ENCODE assay signal across 10 cellular contexts in genomic region chr5:95985249-95985648, GRCh38.
"Had no signal": no experiment of that assay in that cellular context is flagged by ENCODE, and none has a peak within 500 bp of the region (broad histone marks: within the 10 kb centered on the region; RNA-seq: fewer than 3 reads in every experiment).

No MANE protein-coding gene starts in this region.

- H3K4me3 Mint-ChIP-seq: activated CD4-positive, alpha-beta T cell treated with anti-CD3 and anti-CD28 coated beads, Interleukin-2, amount 10 ng/mL, durations not matched to agents 24 days and 14 days; activated naive CD4-positive, alpha-beta T cell treated with anti-CD3 and anti-CD28 coated beads for 36 hours; central memory CD8-positive, alpha-beta T cell; natural killer cell treated with Interleukin-12 subunit alpha and Interleukin-12 subunit beta and Interleukin-15 and Interleukin-18, amount 100 ng/mL, for 72 hours; T-helper 1 cell treated with Interleukin-12 subunit alpha and Interleukin-12 subunit beta and Interleukin-4 antibody, amounts not matched to agents 30 μg/mL and 1 μg/mL, for 36 hours; type B pancreatic cell had no signal

- H3K36me3 ChIP-seq: ovary had no signal

- H3K9me3 ChIP-seq: ovary had no signal

- ATAC-seq: left colon; natural killer cell treated with Interleukin-12 subunit alpha and Interleukin-12 subunit beta and Interleukin-15 and Interleukin-18, amount 100 ng/mL, for 72 hours had no signal

- H3K4me3 ChIP-seq: ovary had no signal

- H3K27me3 ChIP-seq: ovary had no signal

- DNase-seq: activated CD4-positive, alpha-beta T cell treated with anti-CD3 and anti-CD28 coated beads, Interleukin-2, amount 10 ng/mL, durations not matched to agents 24 days and 14 days; activated naive CD4-positive, alpha-beta T cell treated with anti-CD3 and anti-CD28 coated beads for 36 hours; dermis blood vessel endothelial cell; erythroblast; left colon; ovary had no signal

- H3K9me3 Mint-ChIP-seq: activated CD4-positive, alpha-beta T cell treated with anti-CD3 and anti-CD28 coated beads, Interleukin-2, amount 10 ng/mL, durations not matched to agents 24 days and 14 days; activated naive CD4-positive, alpha-beta T cell treated with anti-CD3 and anti-CD28 coated beads for 36 hours; central memory CD8-positive, alpha-beta T cell; natural killer cell treated with Interleukin-12 subunit alpha and Interleukin-12 subunit beta and Interleukin-15 and Interleukin-18, amount 100 ng/mL, for 72 hours; T-helper 1 cell treated with Interleukin-12 subunit alpha and Interleukin-12 subunit beta and Interleukin-4 antibody, amounts not matched to agents 30 μg/mL and 1 μg/mL, for 36 hours; type B pancreatic cell had no signal

- H3K27me3 Mint-ChIP-seq: activated CD4-positive, alpha-beta T cell treated with anti-CD3 and anti-CD28 coated beads, Interleukin-2, amount 10 ng/mL, durations not matched to agents 24 days and 14 days; central memory CD8-positive, alpha-beta T cell; type B pancreatic cell had no signal

- H3K27ac ChIP-seq: ovary had no signal

- H3K27ac Mint-ChIP-seq: activated CD4-positive, alpha-beta T cell treated with anti-CD3 and anti-CD28 coated beads, Interleukin-2, amount 10 ng/mL, durations not matched to agents 24 days and 14 days; activated naive CD4-positive, alpha-beta T cell treated with anti-CD3 and anti-CD28 coated beads for 36 hours; natural killer cell treated with Interleukin-12 subunit alpha and Interleukin-12 subunit beta and Interleukin-15 and Interleukin-18, amount 100 ng/mL, for 72 hours; T-helper 1 cell treated with Interleukin-12 subunit alpha and Interleukin-12 subunit beta and Interleukin-4 antibody, amounts not matched to agents 30 μg/mL and 1 μg/mL, for 36 hours had no signal

- H3K4me1 Mint-ChIP-seq: activated CD4-positive, alpha-beta T cell treated with anti-CD3 and anti-CD28 coated beads, Interleukin-2, amount 10 ng/mL, durations not matched to agents 24 days and 14 days; central memory CD8-positive, alpha-beta T cell had no signal

- H3K36me3 Mint-ChIP-seq: natural killer cell treated with Interleukin-12 subunit alpha and Interleukin-12 subunit beta and Interleukin-15 and Interleukin-18, amount 100 ng/mL, for 72 hours; type B pancreatic cell had no signal
